In genomic region chr10:63424576-63424975, GRCh38 we compare ENCODE assay signal across 9 cellular contexts.
"Had no signal": no experiment of that assay in that cellular context is flagged by ENCODE, and none has a peak within 500 bp of the region (broad histone marks: within the 10 kb centered on the region; RNA-seq: fewer than 3 reads in every experiment).

No MANE protein-coding gene starts in this region.

- H3K9ac ChIP-seq: GM23248 had no signal

- H3K9me3 ChIP-seq: HAP-1 had no signal

- H3K36me3 ChIP-seq: HAP-1 had no signal

- H2AFZ ChIP-seq: GM23248 had no signal

- H3K27ac ChIP-seq: GM23248, HL-60 had no signal

- ATAC-seq: HCT116 had no signal

- H3K4me3 ChIP-seq: GM23248, HAP-1 had no signal

- DNase-seq: GM23248, GOT3, H7, HFFc6, Kasumi-1, KG1 had no signal
